8 cellular contexts compared by ENCODE assay signal in the genomic region with DNA sequence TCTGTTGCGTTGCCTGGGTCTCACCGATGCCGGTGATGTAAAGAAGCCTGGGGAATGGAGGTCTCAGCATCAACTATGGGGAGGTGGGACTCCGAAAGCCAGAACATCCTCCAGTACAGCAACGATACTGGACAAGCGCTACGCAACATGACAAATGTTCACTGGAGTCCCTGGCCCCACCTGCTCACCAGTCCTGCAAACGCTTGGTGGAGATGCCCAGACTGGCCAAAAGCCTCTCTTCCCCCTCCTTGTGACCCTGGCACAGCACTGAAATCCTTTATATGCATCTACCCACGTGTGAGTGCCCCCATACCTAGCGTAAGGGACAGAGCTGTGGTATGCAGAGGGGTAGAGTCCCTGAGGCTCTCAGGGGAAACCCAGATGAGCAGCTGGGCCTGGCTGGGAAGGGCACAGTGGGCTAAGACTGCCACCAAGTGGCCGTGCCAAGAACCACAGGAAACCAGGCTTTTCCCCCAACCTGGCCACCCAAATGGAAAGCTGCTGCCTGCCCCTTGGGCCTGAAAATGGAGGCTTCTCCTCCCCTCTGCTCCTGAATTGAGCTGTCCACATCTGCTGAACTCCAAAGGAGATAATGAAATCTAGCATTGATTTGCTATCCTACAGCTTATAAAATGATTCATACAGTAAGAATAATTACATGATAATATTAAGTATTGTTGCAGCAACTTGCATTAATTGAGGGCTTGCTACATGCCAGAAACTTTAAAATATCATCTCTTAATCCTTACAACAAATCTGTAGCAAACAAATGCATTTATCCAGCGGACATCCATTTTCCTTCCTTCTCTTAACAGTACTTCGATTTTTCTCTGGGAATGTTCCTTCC. TPM values are rescaled to one million over a fixed set of nuclear protein-coding genes. Genes with fewer than 3 reads are reported as not detected.
A peak's percentile ranks its signal among the peaks of the same experiment; 100 is the strongest.
DNase-seq lines count a peak whose midpoint lies in the region; ATAC-seq and TF ChIP-seq lines count a peak whose summit lies in the region.

No MANE protein-coding gene starts in this region.

- no peaks in the 10 kb centered on the region for H3K36me3 Mint-ChIP-seq in activated T-cell treated with anti-CD3 and anti-CD28 coated beads, Interleukin-2, amount 50 U/mL, for 72 hours (ENCODE audit: insufficient read depth in 2 of 2)

- TF ChIP-seq POLR2A in transverse colon (IDR thresholded peaks at IDR 0.05) = no peak

- H3K9me3 ChIP-seq in OCI-LY7 (ENCODE audit: low read length) (no peaks in the 10 kb centered on the region), osteoblast (ENCODE audit: low read depth, low read length) (no peaks in the 10 kb centered on the region), transverse colon (no peaks in the 10 kb centered on the region)

- in situ Hi-C loops in transverse colon (cut with MboI; ENCODE audit: low pct_ligation_motif_present in 1 of 4, low pct_unique_long_range_greater_than_20kb in 1 of 4, low sequenced_read_pairs in 3 of 4) = loop anchor here (5.0 to 25.0 kb wide), 5 partner anchors 702 to 1077 kb away; no protein-coding TSS in a partner anchor

- H4K20me1 ChIP-seq in OCI-LY7 (ENCODE audit: insufficient read depth, low read length) (no peaks in the 10 kb centered on the region), osteoblast (ENCODE audit: insufficient read depth, low read length) (no peaks in the 10 kb centered on the region)

- H3K4me3 ChIP-seq in OCI-LY7 (ENCODE audit: low read depth, low read length, poor library complexity, severe bottlenecking) (no peak overlapping the region), osteoblast (ENCODE audit: insufficient read depth, low read length) (no peak overlapping the region), transverse colon (no peak overlapping the region)

- no peaks in the 10 kb centered on the region for H3K36me3 ChIP-seq in OCI-LY7 (ENCODE audit: insufficient read depth, low read length)
- H3K36me3 ChIP-seq in osteoblast (ENCODE audit: insufficient read depth, low read length) = no peaks in the 10 kb centered on the region
- no peaks in the 10 kb centered on the region for H3K36me3 ChIP-seq in transverse colon

- H2AFZ ChIP-seq in OCI-LY7 (ENCODE audit: low read length) (no peak overlapping the region), osteoblast (ENCODE audit: low read length) (no peak overlapping the region)

- no peak overlapping the region for H3K27ac ChIP-seq in OCI-LY7 (ENCODE audit: low read depth, low read length, poor library complexity, severe bottlenecking)
- no peak overlapping the region for H3K27ac ChIP-seq in osteoblast (ENCODE audit: low read depth, low read length)
- no peak overlapping the region for H3K27ac ChIP-seq in transverse colon

- ATAC-seq in GM19463 (IDR thresholded peaks at IDR 0.05; ENCODE audit: unreplicated experiment) = peak; percentile 99
- ATAC-seq in HG03558 (IDR thresholded peaks at IDR 0.05; ENCODE audit: extremely low read depth, unreplicated experiment) = peak; percentile 88
- ATAC-seq in activated T-cell treated with anti-CD3 and anti-CD28 coated beads, Interleukin-2, amount 50 U/mL, for 72 hours (replicated peaks in 1 of 2) = peak; percentile 89 to 93

- CTCF ChIA-PET in OCI-LY7 (lab: Charles Lee; ENCODE audit: unreplicated experiment) = interaction anchor here (0.5 kb wide), 1 partner anchor 1024 kb away, joined by 3 read pairs; no protein-coding TSS in a partner anchor

- H3K4me1 ChIP-seq in OCI-LY7 (ENCODE audit: insufficient read depth, low read length, poor library complexity, severe bottlenecking) (no peaks in the 10 kb centered on the region), osteoblast (ENCODE audit: insufficient read depth, low read length) (no peaks in the 10 kb centered on the region), transverse colon (no peaks in the 10 kb centered on the region)

- no peak overlapping the region for H3K27ac Mint-ChIP-seq in activated T-cell treated with anti-CD3 and anti-CD28 coated beads, Interleukin-2, amount 50 U/mL, for 72 hours

- peaks cover 15% of the 10 kb centered on the region for H3K27me3 Mint-ChIP-seq in activated T-cell treated with anti-CD3 and anti-CD28 coated beads, Interleukin-2, amount 50 U/mL, for 72 hours (ENCODE audit: low read depth)

- POLR2A ChIA-PET in OCI-LY7 (lab: Charles Lee) = interaction anchor here (0.6 kb wide), 1 partner anchor 896 kb away, joined by 3 read pairs; no protein-coding TSS in a partner anchor

- H3K79me2 ChIP-seq in OCI-LY7 (ENCODE audit: insufficient read depth, low read depth, low read length) (no peaks in the 10 kb centered on the region), osteoblast (ENCODE audit: insufficient read depth, low read length) (no peaks in the 10 kb centered on the region)

- no peaks in the 10 kb centered on the region for H3K9me3 Mint-ChIP-seq in activated T-cell treated with anti-CD3 and anti-CD28 coated beads, Interleukin-2, amount 50 U/mL, for 72 hours

- intact Hi-C loops in OCI-LY7 (cut with micrococcal nuclease; ENCODE audit: unreplicated experiment) (loop anchor here (1.0 to 10.0 kb wide), 3 partner anchors 702 to 1070 kb away; no protein-coding TSS in a partner anchor), transverse colon (cut with DNase I; ENCODE audit: low total_unique reads) (loop anchor here (5.0 kb wide), 2 partner anchors 702 to 1002 kb away; no protein-coding TSS in a partner anchor)

- no peak for TF ChIP-seq EP300 in transverse colon (IDR thresholded peaks at IDR 0.05; ENCODE audit: low read depth)

- peak; percentile 84 for TF ChIP-seq CTCF in OCI-LY7 (conservative IDR thresholded peaks at IDR 0.05; ENCODE audit: low read length)
- TF ChIP-seq CTCF in osteoblast (IDR thresholded peaks at IDR 0.05; ENCODE audit: extremely low read depth, low read depth, low read length) = peak; percentile 91
- TF ChIP-seq CTCF in transverse colon (IDR thresholded peaks at IDR 0.05) = peak; percentile 81 to 89 (median 86)

- H3K9me2 ChIP-seq in OCI-LY7 (ENCODE audit: insufficient read depth, low read length) = no peaks in the 10 kb centered on the region

- peaks cover 30% of the 10 kb centered on the region for H3K27me3 ChIP-seq in osteoblast (ENCODE audit: insufficient read depth, low read length)
- H3K27me3 ChIP-seq in transverse colon = no peaks in the 10 kb centered on the region

- DNase-seq in DMS 273 treated with DMSO at 0.1 percent for 48 hours (lab: John Stamatoyannopoulos, UW) (peak; percentile 6), OCI-LY7 (ENCODE audit: low spot score) (peak; percentile 47), fibroblast of the conjunctiva (ENCODE audit: low read depth) (peak; percentile 34), osteoblast (ENCODE audit: insufficient read length, low spot score, missing footprints) (peak; percentile 90), transverse colon (peak; percentile 62)
- DNase-seq in activated T-cell treated with anti-CD3 and anti-CD28 coated beads, Interleukin-2, amount 50 U/mL, for 72 hours = peak; percentile 64 to 79

- no TSS peak for BruUV-seq in OCI-LY7 (replicated peaks; lab: Mats Ljungman, UMichigan)

- no peaks in the 10 kb centered on the region for H3K4me1 Mint-ChIP-seq in activated T-cell treated with anti-CD3 and anti-CD28 coated beads, Interleukin-2, amount 50 U/mL, for 72 hours (ENCODE audit: low read depth)

- WGBS in transverse colon (ENCODE audit: low coverage in 1 of 2), 2 donors = 69% methylated on average over 13 of the region's 13 CpGs; no CpG with 5 or more reads in 1 of the 2 donors

- no peak overlapping the region for H3K4me3 Mint-ChIP-seq in activated T-cell treated with anti-CD3 and anti-CD28 coated beads, Interleukin-2, amount 50 U/mL, for 72 hours

- no peak overlapping the region for H3K4me2 ChIP-seq in OCI-LY7 (ENCODE audit: low read length)
- H3K4me2 ChIP-seq in osteoblast (ENCODE audit: insufficient read depth, low read length) = no peak overlapping the region

RNA-seq across cellular contexts. Expression of a gene that starts 24.8 kb away (rescaled TPM):
- 3.6 and 4.4 TPM in 2 replicates for total RNA-seq in OCI-LY7 (2014; rRNA removed; shearing (Covaris generic))
- 3.9 and 4.1 TPM in 2 replicates for total RNA-seq in OCI-LY7 (2022)
- total RNA-seq in activated T-cell treated with anti-CD3 and anti-CD28 coated beads, Interleukin-2, amount 50 U/mL, for 72 hours = 10 to 100 TPM; 11.4 to 17.4 TPM
- total RNA-seq in osteoblast = 21.4 and 23.9 TPM in 2 replicates
- 10 to 100 TPM; 10.3 to 24.1 (median 16.0) TPM for total RNA-seq in transverse colon

Comparison
In these comparisons a context has a peak if more than half of its experiments do, and no peak if none do; other contexts are left out.
1. DNase-seq: peak in every context shown above with its lines; median percentile 90 in osteoblast; 72 in activated T-cell treated with anti-CD3 and anti-CD28 coated beads, Interleukin-2, amount 50 U/mL, for 72 hours; 62 in transverse colon; 47 in OCI-LY7; 34 in fibroblast of the conjunctiva; 6 in DMS 273 treated with DMSO at 0.1 percent for 48 hours.